Comparison of ENCODE assay signal across 29 cellular contexts in the genomic region with DNA sequence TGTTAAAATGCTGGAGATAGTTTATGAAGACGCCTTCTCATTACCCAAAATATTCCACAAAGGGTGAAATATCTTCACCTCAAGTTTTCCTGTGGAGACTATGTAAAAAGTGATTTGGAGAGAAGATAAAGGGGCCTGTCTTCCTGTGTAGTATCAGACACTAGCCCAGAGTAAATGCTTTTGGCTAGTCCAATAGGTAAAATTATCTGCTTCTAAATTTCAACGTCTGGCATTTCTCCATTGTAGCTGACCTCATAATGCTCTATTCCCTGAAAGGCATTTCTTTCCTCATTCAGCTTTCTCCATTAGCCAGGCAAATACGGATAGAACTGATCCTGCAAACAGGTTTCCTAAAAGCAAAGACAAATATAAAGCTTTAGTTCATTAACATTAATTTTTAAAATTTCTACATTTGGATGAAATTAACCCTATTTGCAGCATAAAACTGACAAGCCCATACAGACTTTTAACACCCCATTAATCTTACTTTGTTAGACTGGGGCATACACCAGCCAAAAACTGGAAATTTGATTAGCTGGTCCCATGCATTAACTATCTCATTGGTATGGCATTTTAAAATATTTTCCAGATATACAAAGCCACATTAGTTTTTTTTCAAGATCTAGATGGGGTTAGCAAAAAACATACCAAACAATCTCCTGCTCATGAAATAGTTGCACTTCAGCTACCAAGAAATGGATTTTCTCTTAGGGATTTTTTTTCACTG.
"Had no signal": no experiment of that assay in that cellular context is flagged by ENCODE, and none has a peak within 500 bp of the region (broad histone marks: within the 10 kb centered on the region; RNA-seq: fewer than 3 reads in every experiment).

No MANE protein-coding gene starts in this region.

- H3K4me3 Mint-ChIP-seq: activated naive CD8-positive, alpha-beta T cell; activated T-cell treated with anti-CD3 and anti-CD28 coated beads, Interleukin-2, amount 50 U/mL, for 72 hours; central memory CD8-positive, alpha-beta T cell; naive B cell; T-helper 2 cell treated with Interferon-gamma antibody and Interleukin-4, amounts not matched to agents 5 μg/mL and 100 μg/mL, for 36 hours had no signal

- H3K27me3 Mint-ChIP-seq: activated naive CD8-positive, alpha-beta T cell; central memory CD8-positive, alpha-beta T cell; naive B cell had no signal

- H3K36me3 Mint-ChIP-seq: activated naive CD8-positive, alpha-beta T cell; naive B cell had no signal

- H3K4me1 Mint-ChIP-seq: central memory CD8-positive, alpha-beta T cell; naive B cell had no signal

- FAIRE-seq: bronchial epithelial cell, keratinocyte, pancreas had no signal

- H3K9me3 Mint-ChIP-seq: activated T-cell treated with anti-CD3 and anti-CD28 coated beads, Interleukin-2, amount 50 U/mL, for 72 hours; central memory CD8-positive, alpha-beta T cell; T-helper 2 cell treated with Interferon-gamma antibody and Interleukin-4, amounts not matched to agents 5 μg/mL and 100 μg/mL, for 36 hours had no signal

- H3K4me3 ChIP-seq: colonic mucosa, dorsolateral prefrontal cortex, pancreas, prostate gland, tibial nerve had no signal

- H3K27ac Mint-ChIP-seq: activated naive CD8-positive, alpha-beta T cell; activated T-cell treated with anti-CD3 and anti-CD28 coated beads, Interleukin-2, amount 50 U/mL, for 72 hours; naive B cell; T-helper 2 cell treated with Interferon-gamma antibody and Interleukin-4, amounts not matched to agents 5 μg/mL and 100 μg/mL, for 36 hours had no signal

- ATAC-seq: activated T-cell treated with anti-CD3 and anti-CD28 coated beads, Interleukin-2, amount 50 U/mL, for 72 hours; pancreas had no signal

- DNase-seq: activated CD4-positive, alpha-beta T cell treated with anti-CD3 and anti-CD28 coated beads for 4 hours; activated CD4-positive, alpha-beta T cell treated with anti-CD3 and anti-CD28 coated beads, Interleukin-2, amount 50 U/mL, for 4 hours; activated CD4-positive, CD25-positive, alpha-beta regulatory T cell; activated naive CD4-positive, alpha-beta T cell treated with Interleukin-2 at 50 U/mL for 16 hours; activated T-cell treated with anti-CD3 and anti-CD28 coated beads for 4 hours; activated T-cell treated with anti-CD3 and anti-CD28 coated beads, Interleukin-2, amount 50 U/mL, for 72 hours; anterior cingulate cortex; colonic mucosa; dorsolateral prefrontal cortex; effector memory CD4-positive, alpha-beta T cell; erythroblast; foreskin fibroblast; head of caudate nucleus; hippocampal formation; left cardiac atrium; mammary epithelial cell; naive B cell; pancreas; retina; stimulated activated CD4-positive, alpha-beta T cell treated with anti-CD3 and anti-CD28 coated beads, Interleukin-15, amount 100 ng/mL, for 24 hours; stimulated activated CD4-positive, alpha-beta T cell treated with anti-CD3 and anti-CD28 coated beads, Interleukin-2, amount 100 ng/mL, for 24 hours; stimulated activated naive CD4-positive, alpha-beta T cell had no signal
